1 cellular context compared by ENCODE assay signal in genomic region chr9:133048595-133048994, GRCh38.
TF ChIP-seq lines count a peak whose summit lies in the region.

No MANE protein-coding gene starts in this region.

TF ChIP-seq in endothelial cell of umbilical vein, 7 proteins besides CTCF, POLR2A, EP300 and RAD21 (continued from another document):
- no peak for TF ChIP-seq MYC (IDR thresholded peaks at IDR 0.05; ENCODE audit: low read depth, low read length)
- TF ChIP-seq MAX (IDR thresholded peaks at IDR 0.05; ENCODE audit: insufficient read depth, insufficient read length): no peak
- TF ChIP-seq GATA2 (IDR thresholded peaks at IDR 0.05; ENCODE audit: insufficient read depth, insufficient read length, low read depth, low read length): no peak
- TF ChIP-seq EZH2 (IDR thresholded peaks at IDR 0.05; ENCODE audit: borderline replicate concordance, low read depth, low read length, severe bottlenecking): no peak
